In the genomic region with DNA sequence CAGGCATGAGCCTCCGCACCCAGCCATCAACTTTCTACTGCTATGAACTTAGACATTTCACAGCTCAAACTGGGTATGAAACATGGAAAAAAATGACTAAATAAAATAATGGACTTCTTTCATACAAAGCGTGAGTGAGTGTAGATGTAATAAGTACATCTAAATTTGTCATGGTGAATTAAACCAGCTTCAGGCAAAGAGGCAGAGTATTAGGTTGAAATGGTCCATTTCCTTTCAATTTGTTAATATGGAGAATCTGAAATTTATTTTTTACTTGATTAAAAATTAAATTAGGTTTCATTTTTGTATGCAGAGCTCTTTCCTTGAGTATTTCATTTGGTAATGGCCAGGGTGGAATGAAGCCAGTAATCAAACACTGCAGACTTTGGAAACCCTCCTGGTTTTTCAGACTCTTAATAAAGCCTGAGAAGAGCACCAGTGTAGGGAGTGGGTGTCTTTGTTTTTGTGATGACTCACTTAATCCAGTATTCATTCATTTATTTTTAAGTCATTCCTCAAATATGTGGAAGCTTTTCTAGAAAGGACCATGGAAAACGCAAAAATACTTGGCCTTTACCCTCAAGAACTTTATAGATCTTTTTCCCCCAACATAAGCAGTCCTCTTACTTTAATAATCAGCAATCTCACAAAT, we compare ENCODE assay signal across 12 cellular contexts. TPM values are rescaled to one million over a fixed set of nuclear protein-coding genes. Genes with fewer than 3 reads are reported as not detected.
A peak's percentile ranks its signal among the peaks of the same experiment; 100 is the strongest.
DNase-seq lines count a peak whose midpoint lies in the region; ATAC-seq and TF ChIP-seq lines count a peak whose summit lies in the region.
"Had no signal": no experiment of that assay in that cellular context is flagged by ENCODE, and none has a peak within 500 bp of the region (broad histone marks: within the 10 kb centered on the region; RNA-seq: fewer than 3 reads in every experiment).

No MANE protein-coding gene starts in this region.

- 78 to 86% methylated on average over 3 of the region's 3 CpGs for WGBS in heart right ventricle, 2 donors
- 50 to 64% methylated on average over 3 of the region's 3 CpGs for WGBS in lower leg skin, 2 donors

- intact Hi-C loops in heart right ventricle (cut with DNase I), result loop anchor here in 2 of 10 donors (5.0 kb wide), 2 partner anchors 61 to 96 kb away; a partner anchor contains a TSS
- intact Hi-C loops in lower leg skin (cut with DNase I; ENCODE audit: low total_unique reads), result no loop called here
- intact Hi-C loops in activated CD4-positive, alpha-beta T cell treated with anti-CD3 and anti-CD28 coated beads for 36 hours (cut with DNase I, micrococcal nuclease), result no loop called here

- TF ChIP-seq CTCF in heart right ventricle (IDR thresholded peaks at IDR 0.05), result no peak
- TF ChIP-seq CTCF in lower leg skin (IDR thresholded peaks at IDR 0.05), result no peak

- no peaks in the 10 kb centered on the region for H3K27me3 ChIP-seq in heart right ventricle
- H3K27me3 ChIP-seq: right lobe of liver had no signal

- no peak for TF ChIP-seq POLR2A in lower leg skin (IDR thresholded peaks at IDR 0.05)

- CTCF ChIA-PET in activated CD4-positive, alpha-beta T cell treated with anti-CD3 and anti-CD28 coated beads for 36 hours (lab: Charles Lee), result interaction anchor here (1.1 kb wide), 2 partner anchors 20 to 169 kb away, joined by 3 to 6 read pairs; no protein-coding TSS in a partner anchor

- ATAC-seq in heart right ventricle (peak in 7 of 8 donors; percentile 44 to 89 (median 73)), HG02884 (IDR thresholded peaks at IDR 0.05; ENCODE audit: unreplicated experiment) (no peak)
- ATAC-seq in activated CD4-positive, alpha-beta T cell treated with anti-CD3 and anti-CD28 coated beads for 36 hours, result no peak
- ATAC-seq: stimulated activated naive CD8-positive, alpha-beta T cell treated with anti-CD3 and anti-CD28 coated beads, Interleukin-15, Interleukin-2, amounts not matched to agents 100 U/mL and 50 U/mL, for 24 hours had no signal

- H3K4me1 Mint-ChIP-seq in activated CD4-positive, alpha-beta T cell treated with anti-CD3 and anti-CD28 coated beads for 36 hours, result no peaks in the 10 kb centered on the region

- peaks cover 0 to 42% (median 33%) of the 10 kb centered on the region in 9 donors for H3K4me1 ChIP-seq in heart right ventricle
- H3K4me1 ChIP-seq: right lobe of liver had no signal

- no peak overlapping the region for H3K27ac Mint-ChIP-seq in activated CD4-positive, alpha-beta T cell treated with anti-CD3 and anti-CD28 coated beads for 36 hours

- H3K4me3 ChIP-seq in heart right ventricle, result no peak overlapping the region
- H3K4me3 ChIP-seq in lower leg skin (ENCODE audit: low read depth, poor library complexity, severe bottlenecking), result no peak overlapping the region
- H3K4me3 ChIP-seq: right lobe of liver had no signal

- H3K9me3 ChIP-seq in heart right ventricle, result peaks cover 0 to 12% (median 0%) of the 10 kb centered on the region in 11 donors
- H3K9me3 ChIP-seq: right lobe of liver had no signal

- H3K9me3 Mint-ChIP-seq in activated CD4-positive, alpha-beta T cell treated with anti-CD3 and anti-CD28 coated beads for 36 hours (ENCODE audit: low read depth), result no peaks in the 10 kb centered on the region

- H3K27me3 Mint-ChIP-seq in activated CD4-positive, alpha-beta T cell treated with anti-CD3 and anti-CD28 coated beads for 36 hours, result no peaks in the 10 kb centered on the region

- peak overlapping the region in 7 of 10 donors; percentile 44 to 78 (median 50) for H3K27ac ChIP-seq in heart right ventricle

- peaks cover 0 to 21% (median 7%) of the 10 kb centered on the region in 9 donors for H3K36me3 ChIP-seq in heart right ventricle

- DNase-seq in GM04504 (ENCODE audit: low read depth) (peak; percentile 43), astrocyte of the hippocampus (ENCODE audit: low read depth, low spot score) (peak; percentile 91), heart right ventricle (peak in 1 of 2 donors; percentile 27), smooth muscle cell of the brain vasculature (ENCODE audit: low read depth, low spot score) (peak; percentile 49), lower leg skin (ENCODE audit: low spot score in 2 of 2) (no peak)
- no peak for DNase-seq in activated CD4-positive, alpha-beta T cell treated with anti-CD3 and anti-CD28 coated beads for 36 hours
- DNase-seq in central memory CD4-positive, alpha-beta T cell, result no peak
- DNase-seq: activated gamma-delta T cell; NCI-H2107; right lobe of liver; stimulated activated naive CD8-positive, alpha-beta T cell treated with anti-CD3 and anti-CD28 coated beads, Interleukin-15, Interleukin-2, amounts not matched to agents 100 U/mL and 50 U/mL, for 24 hours had no signal

- H3K36me3 Mint-ChIP-seq in activated CD4-positive, alpha-beta T cell treated with anti-CD3 and anti-CD28 coated beads for 36 hours (ENCODE audit: low read depth), result peaks cover 15% of the 10 kb centered on the region

- POLR2A ChIA-PET in activated CD4-positive, alpha-beta T cell treated with anti-CD3 and anti-CD28 coated beads for 36 hours (lab: Charles Lee), result no interaction called here

- no peak overlapping the region for H3K4me3 Mint-ChIP-seq in activated CD4-positive, alpha-beta T cell treated with anti-CD3 and anti-CD28 coated beads for 36 hours

RNA-seq across cellular contexts. Expression of a gene that starts 49.2 kb away (rescaled TPM):
- total RNA-seq in heart right ventricle (1 to 10 TPM; 1.8 to 4.6 (median 3.5) TPM), lower leg skin (1 to 10 TPM in 2 of 4 donors, under 1 TPM in 2; 0.46 to 1.9 (median 1.1) TPM)
- 1 to 10 TPM; 1.1 to 2.1 TPM for polyA plus RNA-seq in heart right ventricle
- total RNA-seq in activated CD4-positive, alpha-beta T cell treated with anti-CD3 and anti-CD28 coated beads for 36 hours, result 1 to 10 TPM; 5.3 to 7.3 TPM

Comparison
In these comparisons a context has a peak if more than half of its experiments do, and no peak if none do; other contexts are left out.
1. DNase-seq: peak in GM04504 (single experiment), astrocyte of the hippocampus (single experiment) and smooth muscle cell of the brain vasculature (single experiment); none in lower leg skin (0 of 2), activated CD4-positive, alpha-beta T cell treated with anti-CD3 and anti-CD28 coated beads for 36 hours (single experiment) and central memory CD4-positive, alpha-beta T cell (single experiment).
2. ATAC-seq: peak in heart right ventricle (7 of 8); none in activated CD4-positive, alpha-beta T cell treated with anti-CD3 and anti-CD28 coated beads for 36 hours (single experiment) and HG02884 (single experiment).